ENCODE assay signal across 8 cellular contexts in the genomic region with DNA sequence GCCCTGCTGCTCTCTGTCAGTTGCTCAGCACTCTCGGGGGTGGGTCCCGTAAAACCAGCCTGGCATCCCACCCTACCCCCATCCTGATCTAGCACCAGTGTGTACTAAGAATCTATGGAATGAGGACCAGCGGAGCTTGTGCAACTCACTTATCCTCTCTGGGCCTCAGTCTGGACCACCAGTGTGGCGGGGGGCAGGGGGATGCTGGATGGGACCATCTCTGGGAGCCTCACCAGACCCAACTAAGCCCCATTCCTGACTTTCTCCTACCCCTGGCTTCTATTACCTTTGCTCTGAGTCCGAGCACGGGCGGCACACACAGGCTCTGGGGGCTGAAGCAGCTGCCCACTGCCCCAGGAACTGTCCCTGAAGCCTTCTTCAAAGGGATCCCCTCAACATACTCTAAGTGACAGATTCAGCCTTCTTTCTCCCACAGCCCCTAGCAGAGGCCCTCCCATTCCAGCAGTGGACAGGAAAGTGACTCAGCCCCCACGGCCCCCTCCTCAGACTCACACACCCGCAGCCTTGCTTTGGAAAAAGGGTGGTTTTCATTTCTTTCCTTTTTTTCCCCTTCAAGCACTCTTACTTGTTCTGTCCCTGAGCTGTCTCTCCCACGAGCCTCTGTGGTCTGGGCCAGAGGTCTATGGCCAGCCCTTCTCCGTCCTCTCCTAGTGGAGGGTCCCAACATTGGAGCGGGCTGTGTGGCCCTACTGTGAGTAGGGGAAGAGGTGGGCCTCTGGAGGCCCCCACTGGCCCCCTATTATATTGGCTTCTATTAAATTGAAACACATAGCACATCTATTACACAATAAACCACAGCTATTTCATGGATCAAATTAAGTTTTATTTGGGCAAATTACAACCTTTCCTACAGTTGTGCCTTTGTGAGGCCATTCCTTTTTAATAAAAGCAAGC.
A peak's percentile ranks its signal among the peaks of the same experiment; 100 is the strongest.
DNase-seq lines count a peak whose midpoint lies in the region; ATAC-seq and TF ChIP-seq lines count a peak whose summit lies in the region.

No MANE protein-coding gene starts in this region.

- peak overlapping the region; percentile 70 for H3K4me2 ChIP-seq in fibroblast of lung (ENCODE audit: extremely low read depth, insufficient read depth, low read length)

- H3K4me3 ChIP-seq in fibroblast of lung (replicated peaks in 1 of 4; ENCODE audit: control extremely low read depth in 1 of 4, insufficient read depth in 1 of 4, low read depth in 3 of 4, low read length in 4 of 4) (no peak overlapping the region), ovary (no peak overlapping the region)

- no peak for TF ChIP-seq POLR2A in ovary (IDR thresholded peaks at IDR 0.05)

- intact Hi-C loops in ovary (cut with DNase I) = no loop called here

- H3K4me1 ChIP-seq in fibroblast of lung (ENCODE audit: control insufficient read depth, extremely low read depth, insufficient read depth, low read length) (peaks cover 43% of the 10 kb centered on the region), ovary (ENCODE audit: insufficient read depth) (peaks cover 23% of the 10 kb centered on the region)

- no peaks in the 10 kb centered on the region for H3K79me2 ChIP-seq in fibroblast of lung (ENCODE audit: control insufficient read depth, insufficient read depth, low read length)

- peak overlapping the region; percentile 52 for H3K9ac ChIP-seq in fibroblast of lung (ENCODE audit: insufficient read depth, low read length)

- TF ChIP-seq CTCF in fibroblast of lung (conservative IDR thresholded peaks at IDR 0.05 in 1 of 2, IDR thresholded peaks at IDR 0.05 in 1 of 2; ENCODE audit: low read depth in 1 of 2, low read length in 2 of 2) (no peak), ovary (IDR thresholded peaks at IDR 0.05) (no peak), GM10266 (IDR thresholded peaks at IDR 0.05; ENCODE audit: control insufficient read depth, insufficient read depth, low read depth, missing control alignments) (no peak)

- no peak for ATAC-seq in HG02852 (IDR thresholded peaks at IDR 0.05; ENCODE audit: unreplicated experiment)
- ATAC-seq in HG02642 (IDR thresholded peaks at IDR 0.05; ENCODE audit: poor library complexity, unreplicated experiment) = no peak

- 53 to 57% (median 55%) methylated on average over 12 of the region's 12 CpGs for WGBS in ovary, 3 donors

- H3K27me3 ChIP-seq in fibroblast of lung (ENCODE audit: control insufficient read depth, insufficient read depth, low read length) = no peaks in the 10 kb centered on the region
- no peaks in the 10 kb centered on the region for H3K27me3 ChIP-seq in ovary

- H3K36me3 ChIP-seq in fibroblast of lung (ENCODE audit: control insufficient read depth, insufficient read depth, low read length) (no peaks in the 10 kb centered on the region), ovary (no peaks in the 10 kb centered on the region)

- no peaks in the 10 kb centered on the region for H4K20me1 ChIP-seq in fibroblast of lung (ENCODE audit: control insufficient read depth, extremely low read depth, insufficient read depth, low read length)

- no peak for TF ChIP-seq EP300 in ovary (IDR thresholded peaks at IDR 0.05)

- H2AFZ ChIP-seq in fibroblast of lung (ENCODE audit: low read length) = no peak overlapping the region

- H3K9me3 ChIP-seq in fibroblast of lung (ENCODE audit: control insufficient read depth, insufficient read depth, low read depth, low read length) (no peaks in the 10 kb centered on the region), ovary (no peaks in the 10 kb centered on the region)

- peak; percentile 40 for DNase-seq in AG08395 (ENCODE audit: low spot score)
- peak; percentile 38 for DNase-seq in RPMI7951 (ENCODE audit: low read depth)
- peak; percentile 68 to 76 for DNase-seq in fibroblast of lung (ENCODE audit: low read depth in 2 of 2)
- no peak for DNase-seq in ovary
- no peak for DNase-seq in GM10266 (ENCODE audit: extremely low spot score)
- no peak for DNase-seq in NCI-H1436 (lab: John Stamatoyannopoulos, UW)

- H3K27ac ChIP-seq in fibroblast of lung (ENCODE audit: insufficient read depth, low read length) (peak overlapping the region; percentile 95), ovary (peak overlapping the region; percentile 9 to 86)

Comparison
In these comparisons a context has a peak if more than half of its experiments do, and no peak if none do; other contexts are left out.
1. DNase-seq: peak in AG08395 (single experiment), RPMI7951 (single experiment) and fibroblast of lung (2 of 2); none in ovary (0 of 5), GM10266 (single experiment) and NCI-H1436 (single experiment).